8 cellular contexts compared by ENCODE assay signal in the genomic region with DNA sequence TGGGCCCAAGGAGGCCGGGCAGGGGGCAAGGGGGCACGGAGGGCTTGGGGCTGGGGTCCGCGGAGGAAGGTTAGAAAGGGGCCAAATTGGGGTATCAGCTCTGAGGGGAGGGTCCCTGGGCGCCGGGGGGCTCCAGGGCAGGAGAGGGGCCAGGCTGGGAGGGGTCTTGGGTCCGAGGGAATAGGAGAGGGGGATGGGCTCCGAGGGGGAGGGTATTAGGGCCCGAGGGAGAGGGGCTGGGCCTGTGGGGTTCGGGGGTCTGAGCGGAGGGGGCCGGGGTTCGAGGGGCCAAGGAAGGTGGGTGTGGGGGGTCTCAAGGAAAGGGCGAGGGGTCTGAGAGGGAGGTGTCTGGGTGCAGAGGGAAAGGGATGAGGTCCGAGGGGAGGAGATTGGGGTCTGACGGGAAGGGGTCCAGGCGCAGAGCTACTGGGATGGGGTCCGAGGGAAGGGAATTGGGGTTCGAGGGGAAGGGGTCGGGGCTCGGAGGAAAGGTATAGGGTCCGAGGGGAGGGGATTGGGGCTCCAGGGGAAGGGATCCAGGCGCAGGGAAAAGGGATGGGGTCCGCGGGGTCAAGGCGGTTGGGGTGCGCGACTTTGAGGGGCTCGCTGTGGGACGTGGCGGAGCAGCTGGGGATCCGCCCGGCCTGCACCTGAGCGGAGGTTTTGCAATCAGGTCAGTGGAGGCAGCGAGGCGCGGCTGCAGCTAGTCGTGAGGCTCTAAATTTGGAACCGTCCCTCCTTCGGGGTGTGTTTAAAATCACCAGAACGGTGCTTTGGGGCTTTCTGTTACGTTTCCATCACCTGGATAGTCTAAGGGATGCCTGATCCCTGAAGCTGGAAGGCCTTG. TPM values are rescaled to one million over a fixed set of nuclear protein-coding genes. Genes with fewer than 3 reads are reported as not detected.
DNase-seq lines count a peak whose midpoint lies in the region; ATAC-seq, FAIRE-seq and TF ChIP-seq lines count a peak whose summit lies in the region.

No MANE protein-coding gene starts in this region.

- intact Hi-C loops in PC-9 (cut with micrococcal nuclease; ENCODE audit: unreplicated experiment), result loop anchor here (2.0 to 5.0 kb wide), 2 partner anchors 197 to 710 kb away; partner anchors contain the start of gene FADD

- FAIRE-seq in RCC 7860 (lab: Jason Lieb, UNC), result no peak

- H3K4me1 ChIP-seq in PC-9 (replicated peaks; ENCODE audit: insufficient read depth) (peaks cover 43% of the 10 kb centered on the region), osteoblast (ENCODE audit: insufficient read depth, low read length) (peaks cover 25% of the 10 kb centered on the region)

- H3K27me3 ChIP-seq in PC-9 (ENCODE audit: insufficient read depth, low read depth), result no peaks in the 10 kb centered on the region
- no peaks in the 10 kb centered on the region for H3K27me3 ChIP-seq in osteoblast (ENCODE audit: insufficient read depth, low read length)

- POLR2A ChIA-PET in PC-9 (lab: Charles Lee; ENCODE audit: unreplicated experiment), result no interaction called here

- H3K27ac ChIP-seq in PC-9 (peak overlapping the region; percentile 88), osteoblast (ENCODE audit: low read depth, low read length) (peak overlapping the region; percentile 90)

- peaks cover 50% of the 10 kb centered on the region for H4K20me1 ChIP-seq in PC-9 (ENCODE audit: insufficient read depth)
- H4K20me1 ChIP-seq in osteoblast (ENCODE audit: insufficient read depth, low read length), result peaks cover 42% of the 10 kb centered on the region

- H3K79me2 ChIP-seq in PC-9 (ENCODE audit: low read depth) (peaks cover 95% of the 10 kb centered on the region), osteoblast (ENCODE audit: insufficient read depth, low read length) (peaks cover 81% of the 10 kb centered on the region)

- no peak for TF ChIP-seq POLR2A in GM18505 (IDR thresholded peaks at IDR 0.05; ENCODE audit: borderline replicate concordance, extremely low read depth, insufficient read depth, insufficient read length)

- peaks cover 27% of the 10 kb centered on the region for H3K36me3 ChIP-seq in PC-9 (ENCODE audit: low read depth)
- peaks cover 10% of the 10 kb centered on the region for H3K36me3 ChIP-seq in osteoblast (ENCODE audit: insufficient read depth, low read length)

- DNase-seq in PC-9, result no peak
- DNase-seq in osteoblast (ENCODE audit: insufficient read length, low spot score, missing footprints), result peak; percentile 51
- DNase-seq in RCC 7860 (ENCODE audit: low spot score), result no peak

- H2AFZ ChIP-seq in PC-9 (peak overlapping the region; percentile 86), osteoblast (ENCODE audit: low read length) (peak overlapping the region; percentile 71)

- BruUV-seq in PC-9 (replicated peaks; lab: Mats Ljungman, UMichigan), result TSS peak; percentile 19

- TF ChIP-seq CTCF in PC-9 (conservative IDR thresholded peaks at IDR 0.05) (no peak), osteoblast (IDR thresholded peaks at IDR 0.05; ENCODE audit: extremely low read depth, low read depth, low read length) (no peak)

- H3K4me3 ChIP-seq in GM08714 (ENCODE audit: low read length) (peak overlapping the region; percentile 64), PC-9 (peak overlapping the region; percentile 71), osteoblast (ENCODE audit: insufficient read depth, low read length) (peak overlapping the region; percentile 83)

- CTCF ChIA-PET in PC-9 (lab: Charles Lee), result interaction anchor here (0.6 kb wide), 1 partner anchor 154 kb away, joined by 3 read pairs; no protein-coding TSS in a partner anchor

- peaks cover 39% of the 10 kb centered on the region for H3F3A ChIP-seq in PC-9 (ENCODE audit: insufficient read depth, low read depth)

- peak overlapping the region; percentile 76 for H3K4me2 ChIP-seq in PC-9
- H3K4me2 ChIP-seq in osteoblast (ENCODE audit: insufficient read depth, low read length), result peak overlapping the region; percentile 96

- ATAC-seq in esophagus mucosa, result peak; percentile 54
- no peak for ATAC-seq in HG03135 (IDR thresholded peaks at IDR 0.05; ENCODE audit: unreplicated experiment)
- no peak for ATAC-seq in GM21619 (IDR thresholded peaks at IDR 0.05; ENCODE audit: unreplicated experiment)
- no peak for ATAC-seq in GM18505 (IDR thresholded peaks at IDR 0.05; ENCODE audit: unreplicated experiment)

- H3K9me3 ChIP-seq in PC-9 (ENCODE audit: insufficient read depth, low read depth) (no peaks in the 10 kb centered on the region), osteoblast (ENCODE audit: low read depth, low read length) (no peaks in the 10 kb centered on the region)

- no peaks in the 10 kb centered on the region for H3K9me2 ChIP-seq in PC-9 (ENCODE audit: insufficient read depth)

RNA-seq across cellular contexts. Expression of gene CTTN, which starts 0.7 kb away (rescaled TPM):
- total RNA-seq in PC-9 (2021) (533 and 570 TPM in 2 replicates), esophagus mucosa (173 TPM), osteoblast (426 and 429 TPM in 2 replicates)
